23 cellular contexts compared by ENCODE assay signal in the genomic region with DNA sequence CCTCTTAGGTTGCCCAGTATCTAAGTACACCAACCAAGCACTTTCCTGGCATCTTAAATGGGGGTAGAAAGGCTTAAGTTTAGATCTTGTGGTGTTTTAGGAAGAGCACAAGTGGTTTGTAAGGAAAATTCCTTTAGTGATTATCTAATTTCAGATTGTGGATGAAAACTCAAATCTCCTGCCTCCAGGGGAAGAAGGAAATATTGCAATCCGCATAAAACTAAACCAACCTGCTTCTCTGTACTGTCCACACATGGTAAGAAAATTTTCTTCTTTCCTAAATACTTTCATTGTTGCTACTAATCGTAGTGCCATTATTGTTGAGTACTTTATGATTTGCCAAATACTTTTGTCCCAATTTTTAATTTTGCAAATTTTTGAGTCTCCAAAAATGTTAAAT. TPM values are rescaled to one million over a fixed set of nuclear protein-coding genes. Genes with fewer than 3 reads are reported as not detected.
DNase-seq lines count a peak whose midpoint lies in the region; ATAC-seq, FAIRE-seq and TF ChIP-seq lines count a peak whose summit lies in the region.
"Had no signal": no experiment of that assay in that cellular context is flagged by ENCODE, and none has a peak within 500 bp of the region (broad histone marks: within the 10 kb centered on the region; RNA-seq: fewer than 3 reads in every experiment).

No MANE protein-coding gene starts in this region.

- H2BK12ac ChIP-seq in H9 (ENCODE audit: insufficient read length, low read depth, low read length), result peak overlapping the region; percentile 70

- no peak overlapping the region for H2BK5ac ChIP-seq in H9 (ENCODE audit: insufficient read length, low read length)

- H2AFZ ChIP-seq in H9 (ENCODE audit: low read length) (no peak overlapping the region), keratinocyte (ENCODE audit: control insufficient read depth, low read length) (no peak overlapping the region)

- H3K9ac ChIP-seq in H9 (ENCODE audit: extremely low read depth, insufficient read length, low read length) (no peak overlapping the region), keratinocyte (ENCODE audit: control insufficient read depth, extremely low read depth, insufficient read depth, low read length) (no peak overlapping the region)

- H3K27me3 Mint-ChIP-seq in H9 (ENCODE audit: low read depth), result no peaks in the 10 kb centered on the region
- H3K27me3 Mint-ChIP-seq in stimulated activated naive B cell treated with anti-CD40 and anti-IgM and Interleukin-4, amounts not matched to agents 10 μg/mL and 1 μg/mL and 100 μg/mL, for 72 hours, result no peaks in the 10 kb centered on the region

- H4K91ac ChIP-seq in H9 (ENCODE audit: insufficient read length, low read depth, low read length), result no peak overlapping the region

- no peak overlapping the region for H3K4me3 ChIP-seq in RWPE2 (ENCODE audit: severe bottlenecking)
- no peak overlapping the region for H3K4me3 ChIP-seq in keratinocyte (ENCODE audit: control insufficient read depth in 2 of 3, extremely low read depth in 1 of 3, insufficient read depth in 2 of 3, low read depth in 1 of 3, low read length in 3 of 3)
- H3K4me3 ChIP-seq in retinal pigment epithelial cell (ENCODE audit: low read length), result no peak overlapping the region
- H3K4me3 ChIP-seq in SJCRH30, result no peak overlapping the region

- H3K9me3 ChIP-seq in H9 (ENCODE audit: control insufficient read depth, low read depth, low read length) (no peaks in the 10 kb centered on the region), RWPE2 (ENCODE audit: severe bottlenecking) (no peaks in the 10 kb centered on the region), keratinocyte (ENCODE audit: control insufficient read depth, low read depth, low read length) (no peaks in the 10 kb centered on the region), SJCRH30 (replicated peaks) (no peaks in the 10 kb centered on the region)

- no peak overlapping the region for H2BK120ac ChIP-seq in H9 (ENCODE audit: low read depth, low read length, poor library complexity, severe bottlenecking)

- H3K9me3 Mint-ChIP-seq in H9, result peaks cover 6 to 12% of the 10 kb centered on the region in 2 experiments; a peak in 4 of 5 replicates
- no peaks in the 10 kb centered on the region for H3K9me3 Mint-ChIP-seq in stimulated activated naive B cell treated with anti-CD40 and anti-IgM and Interleukin-4, amounts not matched to agents 10 μg/mL and 1 μg/mL and 100 μg/mL, for 72 hours

- no peaks in the 10 kb centered on the region for H3K27me3 ChIP-seq in H9 (ENCODE audit: insufficient read depth, low read length)
- no peaks in the 10 kb centered on the region for H3K27me3 ChIP-seq in RWPE2 (ENCODE audit: insufficient read depth, poor library complexity, severe bottlenecking)
- H3K27me3 ChIP-seq in keratinocyte (ENCODE audit: control insufficient read depth, extremely low read depth, insufficient read depth, low read length), result no peaks in the 10 kb centered on the region
- no peaks in the 10 kb centered on the region for H3K27me3 ChIP-seq in SJCRH30

- no peak overlapping the region for H2AK5ac ChIP-seq in H9 (ENCODE audit: insufficient read length, low read length)

- H3K79me2 ChIP-seq in H9 (ENCODE audit: insufficient read depth, low read length), result no peaks in the 10 kb centered on the region
- no peaks in the 10 kb centered on the region for H3K79me2 ChIP-seq in keratinocyte (ENCODE audit: control insufficient read depth, insufficient read depth, low read length)

- WGBS in H9 (ENCODE audit: extremely low coverage, insufficient read length, low lambda C conversion rate), result no CpG with 5 or more reads among the region's 2 CpGs

- peaks cover 3% of the 10 kb centered on the region for H3K23me2 ChIP-seq in H9 (ENCODE audit: insufficient read length, low read depth, low read length, poor library complexity, severe bottlenecking)

- 0 out of 2 replicates have a peak overlapping the region, but pooled peaks have one; percentile 98 for H2BK15ac ChIP-seq in H9 (ENCODE audit: low read depth, low read length)

- ATAC-seq in RWPE2 (ENCODE audit: low read depth), result no peak
- no peak for ATAC-seq in stimulated activated naive B cell treated with anti-CD40 and anti-IgM and Interleukin-4, amounts not matched to agents 10 μg/mL and 1 μg/mL and 100 μg/mL, for 72 hours (replicated peaks)

- TF ChIP-seq CTCF in H9 (conservative IDR thresholded peaks at IDR 0.05) (no peak), RWPE2 (IDR thresholded peaks at IDR 0.05; ENCODE audit: poor library complexity, severe bottlenecking) (no peak), keratinocyte (optimal IDR thresholded peaks at IDR 0.05 in 1 of 3, IDR thresholded peaks at IDR 0.05 in 1 of 3, conservative IDR thresholded peaks at IDR 0.05 in 1 of 3; ENCODE audit: extremely low read depth in 1 of 3, insufficient read depth in 2 of 3, low read length in 3 of 3) (peak in 2 of 3 experiments; percentile 4 to 13), retinal pigment epithelial cell (conservative IDR thresholded peaks at IDR 0.05; ENCODE audit: low read depth, low read length) (peak; percentile 5)

- peaks cover 5% of the 10 kb centered on the region; the same call in 1 of the 2 replicates for H3K36me3 ChIP-seq in RWPE2 (ENCODE audit: low read depth)
- no peaks in the 10 kb centered on the region for H3K36me3 ChIP-seq in keratinocyte (ENCODE audit: control insufficient read depth in 2 of 2, extremely low read depth in 1 of 2, insufficient read depth in 2 of 2, low read length in 2 of 2)
- no peaks in the 10 kb centered on the region for H3K36me3 ChIP-seq in SJCRH30

- H2BK20ac ChIP-seq in H9 (ENCODE audit: low read depth, low read length, poor library complexity, severe bottlenecking), result no peak overlapping the region

- peaks cover 41 to 43% of the 10 kb centered on the region in 2 experiments for H3K4me1 Mint-ChIP-seq in H9
- H3K4me1 Mint-ChIP-seq in stimulated activated naive B cell treated with anti-CD40 and anti-IgM and Interleukin-4, amounts not matched to agents 10 μg/mL and 1 μg/mL and 100 μg/mL, for 72 hours, result peaks cover 0 to 7% of the 10 kb centered on the region in 2 donors

- no peak overlapping the region for H4K5ac ChIP-seq in H9 (ENCODE audit: insufficient read length, low read depth, low read length)

- H3K14ac ChIP-seq in H9 (ENCODE audit: insufficient read depth, low read length), result no peak overlapping the region

- H3K18ac ChIP-seq in H9 (ENCODE audit: insufficient read length, low read depth, low read length), result no peak overlapping the region

- H3K36me3 Mint-ChIP-seq in H9 (ENCODE audit: insufficient read depth in 1 of 3, low read depth in 3 of 3), result peaks cover 4 to 38% (median 15%) of the 10 kb centered on the region in 3 experiments
- H3K36me3 Mint-ChIP-seq in stimulated activated naive B cell treated with anti-CD40 and anti-IgM and Interleukin-4, amounts not matched to agents 10 μg/mL and 1 μg/mL and 100 μg/mL, for 72 hours, result peaks cover 16 to 30% of the 10 kb centered on the region in 2 donors

- no peak overlapping the region for H3T11ph ChIP-seq in H9 (ENCODE audit: low read length)

- no peaks in the 10 kb centered on the region for H3K9me1 ChIP-seq in keratinocyte (ENCODE audit: control insufficient read depth, extremely low read depth, insufficient read depth, low read length)

- FAIRE-seq in keratinocyte (lab: Jason Lieb, UNC), result no peak
- FAIRE-seq: D721Med, H54 had no signal

- dilution Hi-C loops in keratinocyte (cut with MboI; ENCODE audit: extremely low pct_ligation_motif_present, low sequenced_read_pairs), result no loop called here

- H3K4ac ChIP-seq in H9 (ENCODE audit: low read depth, low read length), result no peak overlapping the region

- no peak overlapping the region for H3K27ac Mint-ChIP-seq in H9
- H3K27ac Mint-ChIP-seq in stimulated activated naive B cell treated with anti-CD40 and anti-IgM and Interleukin-4, amounts not matched to agents 10 μg/mL and 1 μg/mL and 100 μg/mL, for 72 hours, result no peak overlapping the region

- no peak overlapping the region for H3K56ac ChIP-seq in H9 (ENCODE audit: insufficient read length, low read depth, low read length)

- no peak overlapping the region for H3K23ac ChIP-seq in H9 (ENCODE audit: insufficient read length, low read depth, low read length)

- H3K4me2 ChIP-seq in H9 (ENCODE audit: insufficient read depth, insufficient read length, low read length), result no peak overlapping the region
- no peak overlapping the region for H3K4me2 ChIP-seq in keratinocyte (ENCODE audit: control insufficient read depth, extremely low read depth, insufficient read depth, low read depth, low read length)

- H3K27ac ChIP-seq in H9 (ENCODE audit: insufficient read length, low read depth, low read length), result no peak overlapping the region
- H3K27ac ChIP-seq in RWPE2 (ENCODE audit: poor library complexity, severe bottlenecking), result peak overlapping the region; percentile 23
- no peak overlapping the region for H3K27ac ChIP-seq in keratinocyte (ENCODE audit: control insufficient read depth, insufficient read depth, low read length)
- H3K27ac ChIP-seq in SJCRH30, result no peak overlapping the region

- H4K20me1 ChIP-seq in H9 (ENCODE audit: control insufficient read depth, insufficient read depth, insufficient read length) (no peaks in the 10 kb centered on the region), keratinocyte (ENCODE audit: control insufficient read depth, extremely low read depth, insufficient read depth, low read length) (no peaks in the 10 kb centered on the region)

- H3K4me1 ChIP-seq in H9 (ENCODE audit: insufficient read depth, low read length), result peaks cover 8% of the 10 kb centered on the region; the same call in 1 of the 2 replicates
- peaks cover 40% of the 10 kb centered on the region for H3K4me1 ChIP-seq in RWPE2 (ENCODE audit: insufficient read depth, poor library complexity, severe bottlenecking)
- H3K4me1 ChIP-seq in keratinocyte (ENCODE audit: control insufficient read depth, extremely low read depth, insufficient read depth, low read length), result peaks cover 19% of the 10 kb centered on the region
- peaks cover 37% of the 10 kb centered on the region for H3K4me1 ChIP-seq in SJCRH30

- no peak for DNase-seq in H9
- DNase-seq in RWPE2 (ENCODE audit: low spot score), result no peak
- no peak for DNase-seq in keratinocyte (ENCODE audit: low read depth, low spot score)
- no peak for DNase-seq in retinal pigment epithelial cell (ENCODE audit: low read depth)
- DNase-seq in stimulated activated naive B cell treated with anti-CD40 and anti-IgM and Interleukin-4, amounts not matched to agents 10 μg/mL and 1 μg/mL and 100 μg/mL, for 72 hours, result no peak
- no peak for DNase-seq in SKM-1 (lab: John Stamatoyannopoulos, UW; ENCODE audit: unreplicated experiment)
- DNase-seq in NCI-H446 treated with DMSO at 0.1 percent for 48 hours (lab: John Stamatoyannopoulos, UW), result no peak
- no peak for DNase-seq in SJCRH30
- DNase-seq: AML-193, C1 segment of cervical spinal cord, DMS79, Kasumi-1, NCI-H1694, NCI-H2081 treated with DMSO at 0.1 percent for 48 hours, NCI-H69, Right ventricle myocardium superior, SW 1271 had no signal

- no peaks in the 10 kb centered on the region for H3K79me1 ChIP-seq in H9 (ENCODE audit: insufficient read depth, low read depth, low read length, poor library complexity, severe bottlenecking)

- no peak overlapping the region for H4K8ac ChIP-seq in H9 (replicated peaks; ENCODE audit: insufficient read length, low read depth, low read length)

- no peak overlapping the region for H3K4me3 Mint-ChIP-seq in H9
- no peak overlapping the region for H3K4me3 Mint-ChIP-seq in stimulated activated naive B cell treated with anti-CD40 and anti-IgM and Interleukin-4, amounts not matched to agents 10 μg/mL and 1 μg/mL and 100 μg/mL, for 72 hours

RNA-seq across cellular contexts. Expression of a gene that starts 31.1 kb away (rescaled TPM):
- 0.18 TPM in 1 of 2 replicates, not detected in the other for total RNA-seq in H9 (2021)
- 0.04 TPM in 1 of 3 replicates, not detected in the others for polyA plus RNA-seq in keratinocyte
- polyA plus RNA-seq in keratinocyte (2011; ENCODE audit: low read depth), result not detected
- not detected in 2 replicates for polyA plus RNA-seq in keratinocyte (2011; cell fraction: cytosol; rRNA removed)
- polyA plus RNA-seq in keratinocyte (2011; cell fraction: nucleus; rRNA removed), result not detected in 2 replicates
- not detected in 2 replicates for polyA plus RNA-seq in keratinocyte (2012; ENCODE audit: low replicate concordance)
- polyA minus RNA-seq in keratinocyte, result not detected in 3 replicates
- polyA minus RNA-seq in keratinocyte (2011; cell fraction: cytosol; rRNA and poly(A)+ RNA removed), result not detected
- not detected in 2 replicates for polyA minus RNA-seq in keratinocyte (2011; cell fraction: nucleus; rRNA and poly(A)+ RNA removed)
- 0.08 TPM in 1 of 2 replicates, not detected in the other for total RNA-seq in SJCRH30 (2014; rRNA removed; shearing (Covaris generic))
- total RNA-seq: A172, MCF 10A, NCI-H460, Right ventricle myocardium superior had no signal
- polyA plus RNA-seq: AG04450 had no signal

Comparison
In these comparisons a context has a peak if more than half of its experiments do, and no peak if none do; other contexts are left out.
1. CTCF ChIP-seq: peak in keratinocyte (2 of 3) and retinal pigment epithelial cell (single experiment); none in H9 (single experiment) and RWPE2 (single experiment).